1 cellular context compared by ENCODE assay signal in genomic region chr6:168060521-168060931, GRCh38.
TF ChIP-seq lines count a peak whose summit lies in the region.

No MANE protein-coding gene starts in this region.

TF ChIP-seq in HepG2, 621 proteins besides CTCF, POLR2A, EP300 and RAD21 (continued from another document and continues in another):
- TF ChIP-seq, protein P1, sequence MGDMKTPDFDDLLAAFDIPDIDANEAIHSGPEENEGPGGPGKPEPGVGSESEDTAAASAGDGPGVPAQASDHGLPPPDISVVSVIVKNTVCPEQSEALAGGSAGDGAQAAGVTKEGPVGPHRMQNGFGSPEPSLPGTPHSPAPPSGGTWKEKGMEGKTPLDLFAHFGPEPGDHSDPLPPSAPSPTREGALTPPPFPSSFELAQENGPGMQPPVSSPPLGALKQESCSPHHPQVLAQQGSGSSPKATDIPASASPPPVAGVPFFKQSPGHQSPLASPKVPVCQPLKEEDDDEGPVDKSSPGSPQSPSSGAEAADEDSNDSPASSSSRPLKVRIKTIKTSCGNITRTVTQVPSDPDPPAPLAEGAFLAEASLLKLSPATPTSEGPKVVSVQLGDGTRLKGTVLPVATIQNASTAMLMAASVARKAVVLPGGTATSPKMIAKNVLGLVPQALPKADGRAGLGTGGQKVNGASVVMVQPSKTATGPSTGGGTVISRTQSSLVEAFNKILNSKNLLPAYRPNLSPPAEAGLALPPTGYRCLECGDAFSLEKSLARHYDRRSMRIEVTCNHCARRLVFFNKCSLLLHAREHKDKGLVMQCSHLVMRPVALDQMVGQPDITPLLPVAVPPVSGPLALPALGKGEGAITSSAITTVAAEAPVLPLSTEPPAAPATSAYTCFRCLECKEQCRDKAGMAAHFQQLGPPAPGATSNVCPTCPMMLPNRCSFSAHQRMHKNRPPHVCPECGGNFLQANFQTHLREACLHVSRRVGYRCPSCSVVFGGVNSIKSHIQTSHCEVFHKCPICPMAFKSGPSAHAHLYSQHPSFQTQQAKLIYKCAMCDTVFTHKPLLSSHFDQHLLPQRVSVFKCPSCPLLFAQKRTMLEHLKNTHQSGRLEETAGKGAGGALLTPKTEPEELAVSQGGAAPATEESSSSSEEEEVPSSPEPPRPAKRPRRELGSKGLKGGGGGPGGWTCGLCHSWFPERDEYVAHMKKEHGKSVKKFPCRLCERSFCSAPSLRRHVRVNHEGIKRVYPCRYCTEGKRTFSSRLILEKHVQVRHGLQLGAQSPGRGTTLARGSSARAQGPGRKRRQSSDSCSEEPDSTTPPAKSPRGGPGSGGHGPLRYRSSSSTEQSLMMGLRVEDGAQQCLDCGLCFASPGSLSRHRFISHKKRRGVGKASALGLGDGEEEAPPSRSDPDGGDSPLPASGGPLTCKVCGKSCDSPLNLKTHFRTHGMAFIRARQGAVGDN (CRISPR knock-in tag; IDR thresholded peaks at IDR 0.05), result peak; percentile 78
- no peak for TF ChIP-seq ZBTB8A (CRISPR knock-in tag; IDR thresholded peaks at IDR 0.05; ENCODE audit: borderline replicate concordance, low read depth)
- TF ChIP-seq KAT2B (IDR thresholded peaks at IDR 0.05; ENCODE audit: borderline replicate concordance, low read depth, low read length), result no peak
- TF ChIP-seq ZNF597 (CRISPR knock-in tag; IDR thresholded peaks at IDR 0.05), result no peak
- TF ChIP-seq, protein P2, sequence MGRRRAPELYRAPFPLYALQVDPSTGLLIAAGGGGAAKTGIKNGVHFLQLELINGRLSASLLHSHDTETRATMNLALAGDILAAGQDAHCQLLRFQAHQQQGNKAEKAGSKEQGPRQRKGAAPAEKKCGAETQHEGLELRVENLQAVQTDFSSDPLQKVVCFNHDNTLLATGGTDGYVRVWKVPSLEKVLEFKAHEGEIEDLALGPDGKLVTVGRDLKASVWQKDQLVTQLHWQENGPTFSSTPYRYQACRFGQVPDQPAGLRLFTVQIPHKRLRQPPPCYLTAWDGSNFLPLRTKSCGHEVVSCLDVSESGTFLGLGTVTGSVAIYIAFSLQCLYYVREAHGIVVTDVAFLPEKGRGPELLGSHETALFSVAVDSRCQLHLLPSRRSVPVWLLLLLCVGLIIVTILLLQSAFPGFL (CRISPR knock-in tag; IDR thresholded peaks at IDR 0.05), result no peak
- TF ChIP-seq THYN1 (CRISPR knock-in tag; IDR thresholded peaks at IDR 0.05; ENCODE audit: borderline replicate concordance, low read depth), result no peak
- TF ChIP-seq, protein P3, sequence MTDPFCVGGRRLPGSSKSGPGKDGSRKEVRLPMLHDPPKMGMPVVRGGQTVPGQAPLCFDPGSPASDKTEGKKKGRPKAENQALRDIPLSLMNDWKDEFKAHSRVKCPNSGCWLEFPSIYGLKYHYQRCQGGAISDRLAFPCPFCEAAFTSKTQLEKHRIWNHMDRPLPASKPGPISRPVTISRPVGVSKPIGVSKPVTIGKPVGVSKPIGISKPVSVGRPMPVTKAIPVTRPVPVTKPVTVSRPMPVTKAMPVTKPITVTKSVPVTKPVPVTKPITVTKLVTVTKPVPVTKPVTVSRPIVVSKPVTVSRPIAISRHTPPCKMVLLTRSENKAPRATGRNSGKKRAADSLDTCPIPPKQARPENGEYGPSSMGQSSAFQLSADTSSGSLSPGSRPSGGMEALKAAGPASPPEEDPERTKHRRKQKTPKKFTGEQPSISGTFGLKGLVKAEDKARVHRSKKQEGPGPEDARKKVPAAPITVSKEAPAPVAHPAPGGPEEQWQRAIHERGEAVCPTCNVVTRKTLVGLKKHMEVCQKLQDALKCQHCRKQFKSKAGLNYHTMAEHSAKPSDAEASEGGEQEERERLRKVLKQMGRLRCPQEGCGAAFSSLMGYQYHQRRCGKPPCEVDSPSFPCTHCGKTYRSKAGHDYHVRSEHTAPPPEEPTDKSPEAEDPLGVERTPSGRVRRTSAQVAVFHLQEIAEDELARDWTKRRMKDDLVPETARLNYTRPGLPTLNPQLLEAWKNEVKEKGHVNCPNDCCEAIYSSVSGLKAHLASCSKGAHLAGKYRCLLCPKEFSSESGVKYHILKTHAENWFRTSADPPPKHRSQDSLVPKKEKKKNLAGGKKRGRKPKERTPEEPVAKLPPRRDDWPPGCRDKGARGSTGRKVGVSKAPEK (CRISPR knock-in tag; IDR thresholded peaks at IDR 0.05; ENCODE audit: borderline replicate concordance), result no peak
- TF ChIP-seq YY1 (IDR thresholded peaks at IDR 0.05; ENCODE audit: insufficient read depth, insufficient replicate concordance, low read depth, low read length), result peak; percentile 38
- TF ChIP-seq ATAD3A (CRISPR knock-in tag; IDR thresholded peaks at IDR 0.05), result no peak
- no peak for TF ChIP-seq MXD3 (CRISPR knock-in tag; IDR thresholded peaks at IDR 0.05)
- TF ChIP-seq, protein P4, sequence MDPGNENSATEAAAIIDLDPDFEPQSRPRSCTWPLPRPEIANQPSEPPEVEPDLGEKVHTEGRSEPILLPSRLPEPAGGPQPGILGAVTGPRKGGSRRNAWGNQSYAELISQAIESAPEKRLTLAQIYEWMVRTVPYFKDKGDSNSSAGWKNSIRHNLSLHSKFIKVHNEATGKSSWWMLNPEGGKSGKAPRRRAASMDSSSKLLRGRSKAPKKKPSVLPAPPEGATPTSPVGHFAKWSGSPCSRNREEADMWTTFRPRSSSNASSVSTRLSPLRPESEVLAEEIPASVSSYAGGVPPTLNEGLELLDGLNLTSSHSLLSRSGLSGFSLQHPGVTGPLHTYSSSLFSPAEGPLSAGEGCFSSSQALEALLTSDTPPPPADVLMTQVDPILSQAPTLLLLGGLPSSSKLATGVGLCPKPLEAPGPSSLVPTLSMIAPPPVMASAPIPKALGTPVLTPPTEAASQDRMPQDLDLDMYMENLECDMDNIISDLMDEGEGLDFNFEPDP (CRISPR knock-in tag; conservative IDR thresholded peaks at IDR 0.05), result no peak
- TF ChIP-seq ADNP (CRISPR knock-in tag; IDR thresholded peaks at IDR 0.05), result no peak
- peak; percentile 51 for TF ChIP-seq AGO1 (IDR thresholded peaks at IDR 0.05; ENCODE audit: low read depth, low read length, poor library complexity, severe bottlenecking)
- TF ChIP-seq ZBTB33 (CRISPR knock-in tag; IDR thresholded peaks at IDR 0.05), result no peak; the same call in 1 of the 2 replicates
- no peak for TF ChIP-seq ZNF264 (CRISPR knock-in tag; IDR thresholded peaks at IDR 0.05)
- 0 out of 2 replicates have a peak, but pooled peaks have one; percentile 19 for TF ChIP-seq ZNF614 (CRISPR knock-in tag; IDR thresholded peaks at IDR 0.05; ENCODE audit: borderline replicate concordance)
- TF ChIP-seq SRF (IDR thresholded peaks at IDR 0.05; ENCODE audit: low read depth, low read length), result no peak
- TF ChIP-seq KMT2B (CRISPR knock-in tag; IDR thresholded peaks at IDR 0.05), result no peak
- TF ChIP-seq ZNF230 (CRISPR knock-in tag; IDR thresholded peaks at IDR 0.05), result no peak
- TF ChIP-seq SOX6 (IDR thresholded peaks at IDR 0.05), result no peak
- peak; percentile 31; the same call in 1 of the 2 replicates for TF ChIP-seq SOX6 (CRISPR knock-in tag; IDR thresholded peaks at IDR 0.05)
- TF ChIP-seq CENPBD1 (CRISPR knock-in tag; IDR thresholded peaks at IDR 0.05; ENCODE audit: borderline replicate concordance, low read depth), result no peak
- TF ChIP-seq JUN (CRISPR knock-in tag; IDR thresholded peaks at IDR 0.05), result no peak
- TF ChIP-seq FLYWCH1 (CRISPR knock-in tag; IDR thresholded peaks at IDR 0.05), result no peak
- no peak for TF ChIP-seq ZNF3 (CRISPR knock-in tag; IDR thresholded peaks at IDR 0.05)
- TF ChIP-seq HNF4A (CRISPR knock-in tag; IDR thresholded peaks at IDR 0.05), result 0 out of 2 replicates have a peak, but pooled peaks have one; percentile 18
- TF ChIP-seq ZNF569 (CRISPR knock-in tag; IDR thresholded peaks at IDR 0.05; ENCODE audit: borderline replicate concordance), result no peak
- TF ChIP-seq GABPA (IDR thresholded peaks at IDR 0.05; ENCODE audit: low read depth, low read length), result no peak
- peak; percentile 73 for TF ChIP-seq GABPA (CRISPR knock-in tag; IDR thresholded peaks at IDR 0.05; ENCODE audit: low read depth)
- TF ChIP-seq ZNF781 (CRISPR knock-in tag; IDR thresholded peaks at IDR 0.05; ENCODE audit: borderline replicate concordance, not compliant biosample characterization), result no peak
- TF ChIP-seq THAP11 (CRISPR knock-in tag; IDR thresholded peaks at IDR 0.05), result no peak
- TF ChIP-seq TRIM22 (IDR thresholded peaks at IDR 0.05), result no peak
- peak; percentile 43; the same call in 1 of the 2 replicates for TF ChIP-seq REPIN1 (CRISPR knock-in tag; IDR thresholded peaks at IDR 0.05; ENCODE audit: borderline replicate concordance, low read depth)
- TF ChIP-seq ZBTB37 (CRISPR knock-in tag; IDR thresholded peaks at IDR 0.05), result no peak
- TF ChIP-seq PRMT3 (CRISPR knock-in tag; IDR thresholded peaks at IDR 0.05; ENCODE audit: borderline replicate concordance, low read depth), result no peak
- TF ChIP-seq, protein P5, sequence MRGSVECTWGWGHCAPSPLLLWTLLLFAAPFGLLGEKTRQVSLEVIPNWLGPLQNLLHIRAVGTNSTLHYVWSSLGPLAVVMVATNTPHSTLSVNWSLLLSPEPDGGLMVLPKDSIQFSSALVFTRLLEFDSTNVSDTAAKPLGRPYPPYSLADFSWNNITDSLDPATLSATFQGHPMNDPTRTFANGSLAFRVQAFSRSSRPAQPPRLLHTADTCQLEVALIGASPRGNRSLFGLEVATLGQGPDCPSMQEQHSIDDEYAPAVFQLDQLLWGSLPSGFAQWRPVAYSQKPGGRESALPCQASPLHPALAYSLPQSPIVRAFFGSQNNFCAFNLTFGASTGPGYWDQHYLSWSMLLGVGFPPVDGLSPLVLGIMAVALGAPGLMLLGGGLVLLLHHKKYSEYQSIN (CRISPR knock-in tag; IDR thresholded peaks at IDR 0.05; ENCODE audit: borderline replicate concordance), result no peak
- peak; percentile 98 for TF ChIP-seq STAG1 (CRISPR knock-in tag; IDR thresholded peaks at IDR 0.05)
- TF ChIP-seq KMT2A (CRISPR knock-in tag; IDR thresholded peaks at IDR 0.05), result no peak
- TF ChIP-seq ZNF253 (CRISPR knock-in tag; IDR thresholded peaks at IDR 0.05; ENCODE audit: borderline replicate concordance), result no peak
